ENCODE assay signal across 1 cellular context in the genomic region with DNA sequence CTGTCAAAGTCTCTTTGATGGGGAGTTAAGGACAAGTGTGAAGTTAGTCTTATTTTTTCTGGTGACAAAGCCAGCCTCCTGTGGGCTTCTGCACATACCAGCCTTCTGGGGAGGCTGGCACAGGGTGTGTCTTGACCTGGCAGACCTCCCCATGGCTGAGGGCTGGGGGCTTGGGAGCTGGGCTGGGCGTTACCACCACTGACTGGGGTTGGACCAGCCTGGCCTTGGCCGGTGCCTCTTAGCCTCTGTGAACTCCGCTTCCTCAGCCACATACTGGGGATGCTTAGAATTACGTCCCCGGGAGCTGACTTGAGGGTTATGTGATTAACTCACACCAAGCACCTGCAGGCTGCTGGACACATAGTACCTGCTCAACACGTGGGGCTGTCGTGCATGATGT.
TF ChIP-seq lines count a peak whose summit lies in the region.

No MANE protein-coding gene starts in this region.

TF ChIP-seq in HCT116, 20 proteins besides CTCF, POLR2A, EP300 and RAD21:
- TF ChIP-seq, protein P1, sequence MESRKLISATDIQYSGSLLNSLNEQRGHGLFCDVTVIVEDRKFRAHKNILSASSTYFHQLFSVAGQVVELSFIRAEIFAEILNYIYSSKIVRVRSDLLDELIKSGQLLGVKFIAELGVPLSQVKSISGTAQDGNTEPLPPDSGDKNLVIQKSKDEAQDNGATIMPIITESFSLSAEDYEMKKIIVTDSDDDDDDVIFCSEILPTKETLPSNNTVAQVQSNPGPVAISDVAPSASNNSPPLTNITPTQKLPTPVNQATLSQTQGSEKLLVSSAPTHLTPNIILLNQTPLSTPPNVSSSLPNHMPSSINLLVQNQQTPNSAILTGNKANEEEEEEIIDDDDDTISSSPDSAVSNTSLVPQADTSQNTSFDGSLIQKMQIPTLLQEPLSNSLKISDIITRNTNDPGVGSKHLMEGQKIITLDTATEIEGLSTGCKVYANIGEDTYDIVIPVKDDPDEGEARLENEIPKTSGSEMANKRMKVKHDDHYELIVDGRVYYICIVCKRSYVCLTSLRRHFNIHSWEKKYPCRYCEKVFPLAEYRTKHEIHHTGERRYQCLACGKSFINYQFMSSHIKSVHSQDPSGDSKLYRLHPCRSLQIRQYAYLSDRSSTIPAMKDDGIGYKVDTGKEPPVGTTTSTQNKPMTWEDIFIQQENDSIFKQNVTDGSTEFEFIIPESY (IDR thresholded peaks at IDR 0.05; ENCODE audit: extremely low read depth, insufficient replicate concordance, low read length) = no peak
- TF ChIP-seq POLR2AphosphoS5 (IDR thresholded peaks at IDR 0.05; ENCODE audit: low read depth, low read length) (no peak), TCF7L2 (IDR thresholded peaks at IDR 0.05; ENCODE audit: borderline replicate concordance, extremely low read depth, insufficient read depth, insufficient read length) (no peak), CEBPB (IDR thresholded peaks at IDR 0.05; ENCODE audit: low read depth) (no peak), EZH2 (IDR thresholded peaks at IDR 0.05) (no peak), SIN3A (IDR thresholded peaks at IDR 0.05; ENCODE audit: low read depth) (no peak), ELF1 (IDR thresholded peaks at IDR 0.05; ENCODE audit: borderline replicate concordance, low read depth) (no peak), YY1 (IDR thresholded peaks at IDR 0.05; ENCODE audit: extremely low read depth, insufficient replicate concordance, low read depth, low read length) (no peak), SP1 (IDR thresholded peaks at IDR 0.05; ENCODE audit: low read depth) (no peak), EZH2phosphoT487 (IDR thresholded peaks at IDR 0.05; ENCODE audit: borderline replicate concordance) (no peak), EGR1 (IDR thresholded peaks at IDR 0.05; ENCODE audit: low read depth) (no peak), ZFX (IDR thresholded peaks at IDR 0.05) (no peak), CBX3 (IDR thresholded peaks at IDR 0.05; ENCODE audit: low read depth) (no peak), FOSL1 (IDR thresholded peaks at IDR 0.05; ENCODE audit: low read depth) (no peak), SRF (IDR thresholded peaks at IDR 0.05; ENCODE audit: low read depth) (no peak)
- TF ChIP-seq, protein P2, sequence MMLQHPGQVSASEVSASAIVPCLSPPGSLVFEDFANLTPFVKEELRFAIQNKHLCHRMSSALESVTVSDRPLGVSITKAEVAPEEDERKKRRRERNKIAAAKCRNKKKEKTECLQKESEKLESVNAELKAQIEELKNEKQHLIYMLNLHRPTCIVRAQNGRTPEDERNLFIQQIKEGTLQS (IDR thresholded peaks at IDR 0.05) = no peak
- TF ChIP-seq, protein P3, sequence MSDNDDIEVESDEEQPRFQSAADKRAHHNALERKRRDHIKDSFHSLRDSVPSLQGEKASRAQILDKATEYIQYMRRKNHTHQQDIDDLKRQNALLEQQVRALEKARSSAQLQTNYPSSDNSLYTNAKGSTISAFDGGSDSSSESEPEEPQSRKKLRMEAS (IDR thresholded peaks at IDR 0.05) = no peak
- TF ChIP-seq, protein P4, sequence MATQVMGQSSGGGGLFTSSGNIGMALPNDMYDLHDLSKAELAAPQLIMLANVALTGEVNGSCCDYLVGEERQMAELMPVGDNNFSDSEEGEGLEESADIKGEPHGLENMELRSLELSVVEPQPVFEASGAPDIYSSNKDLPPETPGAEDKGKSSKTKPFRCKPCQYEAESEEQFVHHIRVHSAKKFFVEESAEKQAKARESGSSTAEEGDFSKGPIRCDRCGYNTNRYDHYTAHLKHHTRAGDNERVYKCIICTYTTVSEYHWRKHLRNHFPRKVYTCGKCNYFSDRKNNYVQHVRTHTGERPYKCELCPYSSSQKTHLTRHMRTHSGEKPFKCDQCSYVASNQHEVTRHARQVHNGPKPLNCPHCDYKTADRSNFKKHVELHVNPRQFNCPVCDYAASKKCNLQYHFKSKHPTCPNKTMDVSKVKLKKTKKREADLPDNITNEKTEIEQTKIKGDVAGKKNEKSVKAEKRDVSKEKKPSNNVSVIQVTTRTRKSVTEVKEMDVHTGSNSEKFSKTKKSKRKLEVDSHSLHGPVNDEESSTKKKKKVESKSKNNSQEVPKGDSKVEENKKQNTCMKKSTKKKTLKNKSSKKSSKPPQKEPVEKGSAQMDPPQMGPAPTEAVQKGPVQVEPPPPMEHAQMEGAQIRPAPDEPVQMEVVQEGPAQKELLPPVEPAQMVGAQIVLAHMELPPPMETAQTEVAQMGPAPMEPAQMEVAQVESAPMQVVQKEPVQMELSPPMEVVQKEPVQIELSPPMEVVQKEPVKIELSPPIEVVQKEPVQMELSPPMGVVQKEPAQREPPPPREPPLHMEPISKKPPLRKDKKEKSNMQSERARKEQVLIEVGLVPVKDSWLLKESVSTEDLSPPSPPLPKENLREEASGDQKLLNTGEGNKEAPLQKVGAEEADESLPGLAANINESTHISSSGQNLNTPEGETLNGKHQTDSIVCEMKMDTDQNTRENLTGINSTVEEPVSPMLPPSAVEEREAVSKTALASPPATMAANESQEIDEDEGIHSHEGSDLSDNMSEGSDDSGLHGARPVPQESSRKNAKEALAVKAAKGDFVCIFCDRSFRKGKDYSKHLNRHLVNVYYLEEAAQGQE (IDR thresholded peaks at IDR 0.05; ENCODE audit: low read depth) = no peak
